In genomic region chr10:79183468-79183865, GRCh38 we compare ENCODE assay signal across 17 cellular contexts.
DNase-seq lines count a peak whose midpoint lies in the region; ATAC-seq, FAIRE-seq and TF ChIP-seq lines count a peak whose summit lies in the region.
"Had no signal": no experiment of that assay in that cellular context is flagged by ENCODE, and none has a peak within 500 bp of the region (broad histone marks: within the 10 kb centered on the region; RNA-seq: fewer than 3 reads in every experiment).

No MANE protein-coding gene starts in this region.

- no peaks in the 10 kb centered on the region for H3K27me3 ChIP-seq in GM23248 (replicated peaks; ENCODE audit: insufficient read depth)
- H3K27me3 ChIP-seq in SJCRH30 = no peaks in the 10 kb centered on the region
- H3K27me3 ChIP-seq in small intestine (ENCODE audit: control insufficient read depth in 2 of 2, insufficient read depth in 2 of 2, low read length in 2 of 2) = no peaks in the 10 kb centered on the region

- no peak for TF ChIP-seq CTCF in glutamatergic neuron (IDR thresholded peaks at IDR 0.05; ENCODE audit: partially characterized antibody, unreplicated experiment)

- H3K4me3 ChIP-seq in GM23248 (no peak overlapping the region), SJCRH30 (no peak overlapping the region), small intestine (ENCODE audit: low read depth in 1 of 2, low read length in 2 of 2) (no peak overlapping the region)
- H3K4me3 ChIP-seq: GM12878 had no signal

- H3K4me1 ChIP-seq in GM23248 (ENCODE audit: insufficient read depth) = peaks cover 47% of the 10 kb centered on the region
- peaks cover 78% of the 10 kb centered on the region for H3K4me1 ChIP-seq in SJCRH30
- peaks cover 6 to 27% of the 10 kb centered on the region in 2 donors for H3K4me1 ChIP-seq in small intestine (ENCODE audit: control insufficient read depth in 2 of 2, insufficient read depth in 1 of 2, low read depth in 1 of 2, low read length in 1 of 2)

- peaks cover 29% of the 10 kb centered on the region for H3K9me3 Mint-ChIP-seq in glutamatergic neuron (ENCODE audit: unreplicated experiment)
- H3K9me3 Mint-ChIP-seq in T-helper 2 cell treated with Interferon-gamma antibody and Interleukin-4, amounts not matched to agents 5 μg/mL and 100 μg/mL, for 36 hours = no peaks in the 10 kb centered on the region
- H3K9me3 Mint-ChIP-seq: memory B cell had no signal

- H3K9me3 ChIP-seq in GM23248 (ENCODE audit: low read depth) = no peaks in the 10 kb centered on the region
- H3K9me3 ChIP-seq in SJCRH30 (replicated peaks) = no peaks in the 10 kb centered on the region
- H3K9me3 ChIP-seq in small intestine (ENCODE audit: control insufficient read depth, low read depth) = no peaks in the 10 kb centered on the region

- peak overlapping the region; percentile 15 for H3K4me2 ChIP-seq in GM23248 (ENCODE audit: unreplicated experiment)

- H3K4me1 Mint-ChIP-seq in glutamatergic neuron (ENCODE audit: low read depth, unreplicated experiment) = peaks cover 56% of the 10 kb centered on the region
- no peaks in the 10 kb centered on the region for H3K4me1 Mint-ChIP-seq in T-helper 2 cell treated with Interferon-gamma antibody and Interleukin-4, amounts not matched to agents 5 μg/mL and 100 μg/mL, for 36 hours (ENCODE audit: low read depth)
- H3K4me1 Mint-ChIP-seq: memory B cell had no signal

- no peak for DNase-seq in GM23248
- DNase-seq in SJCRH30 = no peak
- DNase-seq in glutamatergic neuron = no peak
- peak; percentile 15 for DNase-seq in small intestine
- no peak for DNase-seq in T-helper 2 cell treated with Interferon-gamma antibody and Interleukin-4, amounts not matched to agents 5 μg/mL and 100 μg/mL, for 36 hours (ENCODE audit: low spot score)
- DNase-seq in HuH-7 (ENCODE audit: low spot score) = no peak
- DNase-seq in DMS153 (lab: John Stamatoyannopoulos, UW) = no peak
- DNase-seq: activated naive CD4-positive, alpha-beta T cell treated with Interleukin-2 at 50 U/mL for 16 hours; C1 segment of cervical spinal cord; central memory CD4-positive, alpha-beta T cell; erythroblast; NCI-H1930; posterior cingulate gyrus; SHP77 treated with DMSO at 0.1 percent for 48 hours had no signal

- H3K36me3 Mint-ChIP-seq in glutamatergic neuron (ENCODE audit: unreplicated experiment) = no peaks in the 10 kb centered on the region
- H3K36me3 Mint-ChIP-seq in T-helper 2 cell treated with Interferon-gamma antibody and Interleukin-4, amounts not matched to agents 5 μg/mL and 100 μg/mL, for 36 hours (ENCODE audit: low read depth) = no peaks in the 10 kb centered on the region
- H3K36me3 Mint-ChIP-seq: memory B cell had no signal

- peaks cover 20% of the 10 kb centered on the region for H3K27me3 Mint-ChIP-seq in glutamatergic neuron (ENCODE audit: unreplicated experiment)
- H3K27me3 Mint-ChIP-seq in T-helper 2 cell treated with Interferon-gamma antibody and Interleukin-4, amounts not matched to agents 5 μg/mL and 100 μg/mL, for 36 hours (ENCODE audit: low read depth) = no peaks in the 10 kb centered on the region

- no peaks in the 10 kb centered on the region for H4K20me1 ChIP-seq in GM23248 (ENCODE audit: insufficient read depth)

- 0 out of 2 replicates have a peak, but pooled peaks cover 4% of the 10 kb centered on the region for H3K36me3 ChIP-seq in GM23248 (ENCODE audit: low read depth)
- no peaks in the 10 kb centered on the region; the same call in 1 of the 2 replicates for H3K36me3 ChIP-seq in SJCRH30
- no peaks in the 10 kb centered on the region for H3K36me3 ChIP-seq in small intestine (ENCODE audit: control insufficient read depth in 2 of 2, insufficient read depth in 2 of 2, low read length in 2 of 2)

- peaks cover 38% of the 10 kb centered on the region for H3F3A ChIP-seq in GM23248 (ENCODE audit: insufficient read depth)

- H3K27ac Mint-ChIP-seq in glutamatergic neuron (ENCODE audit: unreplicated experiment) = peak overlapping the region; percentile 69
- H3K27ac Mint-ChIP-seq in T-helper 2 cell treated with Interferon-gamma antibody and Interleukin-4, amounts not matched to agents 5 μg/mL and 100 μg/mL, for 36 hours = no peak overlapping the region
- H3K27ac Mint-ChIP-seq: memory B cell had no signal

- peak overlapping the region; percentile 74 for H3K27ac ChIP-seq in GM23248
- H3K27ac ChIP-seq in SJCRH30 = peak overlapping the region; percentile 44
- H3K27ac ChIP-seq in small intestine (ENCODE audit: low read depth in 1 of 2, low read length in 1 of 2) = peak overlapping the region; percentile 6 to 36

- H3K4me3 Mint-ChIP-seq in glutamatergic neuron (ENCODE audit: unreplicated experiment) = no peak overlapping the region
- H3K4me3 Mint-ChIP-seq in T-helper 2 cell treated with Interferon-gamma antibody and Interleukin-4, amounts not matched to agents 5 μg/mL and 100 μg/mL, for 36 hours = no peak overlapping the region
- H3K4me3 Mint-ChIP-seq: memory B cell had no signal

- ATAC-seq in HG03521 (IDR thresholded peaks at IDR 0.05; ENCODE audit: unreplicated experiment) = no peak
- ATAC-seq: GM12878 had no signal

- H3K79me2 ChIP-seq in GM23248 (ENCODE audit: insufficient read depth) = peaks cover 62% of the 10 kb centered on the region

- in situ Hi-C loops in GM23248 (cut with MboI) = no loop called here

- H3K9ac ChIP-seq in GM23248 = peak overlapping the region; percentile 64

- H2AFZ ChIP-seq in GM23248 = no peak overlapping the region

- 87 to 88% methylated on average over 5 of the region's 5 CpGs for WGBS in GM23248 (ENCODE audit: low coverage in 1 of 2, low lambda C conversion rate in 2 of 2, missing lambda C conversion rate in 2 of 2), 2 experiments
- WGBS in small intestine, 3 donors = 63 to 82% (median 70%) methylated on average over 5 of the region's 5 CpGs

- FAIRE-seq in small intestine (lab: Jason Lieb, UNC) = no peak
- FAIRE-seq: GM12878 had no signal

- H3K9me2 ChIP-seq in GM23248 (ENCODE audit: insufficient read depth) = no peaks in the 10 kb centered on the region

Comparison
In these comparisons a context has a peak if more than half of its experiments do, and no peak if none do; other contexts are left out.
1. H3K27ac ChIP-seq: peak in every context shown above with its lines; median percentile 74 in GM23248; 44 in SJCRH30; 21 in small intestine.